Comparison of ENCODE assay signal across 8 cellular contexts in genomic region chr13:27533155-27533643, GRCh38.
DNase-seq lines count a peak whose midpoint lies in the region; ATAC-seq, FAIRE-seq and TF ChIP-seq lines count a peak whose summit lies in the region.

No MANE protein-coding gene starts in this region.

- H3K27me3 Mint-ChIP-seq in activated B cell treated with CpG ODN at 0.5 μM for 24 hours = no peaks in the 10 kb centered on the region
- no peaks in the 10 kb centered on the region for H3K27me3 Mint-ChIP-seq in central memory CD8-positive, alpha-beta T cell

- H3K4me1 Mint-ChIP-seq in activated B cell treated with CpG ODN at 0.5 μM for 24 hours = peaks cover 23% of the 10 kb centered on the region
- peaks cover 11% of the 10 kb centered on the region for H3K4me1 Mint-ChIP-seq in central memory CD8-positive, alpha-beta T cell

- H3K79me2 ChIP-seq in keratinocyte (ENCODE audit: control insufficient read depth, insufficient read depth, low read length) = no peaks in the 10 kb centered on the region

- no peaks in the 10 kb centered on the region for H4K20me1 ChIP-seq in keratinocyte (ENCODE audit: control insufficient read depth, extremely low read depth, insufficient read depth, low read length)

- no peak for FAIRE-seq in keratinocyte (lab: Jason Lieb, UNC)

- intact Hi-C loops in activated B cell treated with CpG ODN at 0.5 μM for 24 hours (cut with micrococcal nuclease) = loop anchor here (1.0 to 5.0 kb wide), 6 partner anchors 50 to 449 kb away; partner anchors contain the start of gene MTIF3
- intact Hi-C loops in spleen (cut with DNase I; ENCODE audit: low total_unique reads) = loop anchor here (10.0 kb wide), 2 partner anchors 192 to 292 kb away; no protein-coding TSS in a partner anchor

- H3K4me3 Mint-ChIP-seq in activated B cell treated with CpG ODN at 0.5 μM for 24 hours = peak overlapping the region; percentile 36
- peak overlapping the region; percentile 54 for H3K4me3 Mint-ChIP-seq in central memory CD8-positive, alpha-beta T cell

- no peaks in the 10 kb centered on the region for H3K9me1 ChIP-seq in keratinocyte (ENCODE audit: control insufficient read depth, extremely low read depth, insufficient read depth, low read length)

- POLR2A ChIA-PET in activated B cell treated with CpG ODN at 0.5 μM for 24 hours (lab: Charles Lee) = interaction anchor here (1.0 kb wide), 1 partner anchor 83 kb away, joined by 3 read pairs; no protein-coding TSS in a partner anchor

- H3K9me3 ChIP-seq in keratinocyte (ENCODE audit: control insufficient read depth, low read depth, low read length) (peaks cover 4% of the 10 kb centered on the region), spleen (peaks cover 0 to 5% (median 0%) of the 10 kb centered on the region in 8 donors)

- H3K9me3 Mint-ChIP-seq in activated B cell treated with CpG ODN at 0.5 μM for 24 hours = no peaks in the 10 kb centered on the region
- H3K9me3 Mint-ChIP-seq in central memory CD8-positive, alpha-beta T cell = no peaks in the 10 kb centered on the region

- no peak overlapping the region for H3K27ac Mint-ChIP-seq in activated B cell treated with CpG ODN at 0.5 μM for 24 hours
- no peak overlapping the region for H3K27ac Mint-ChIP-seq in central memory CD8-positive, alpha-beta T cell (ENCODE audit: low read depth)

- H3K36me3 ChIP-seq in keratinocyte (ENCODE audit: control insufficient read depth in 2 of 2, extremely low read depth in 1 of 2, insufficient read depth in 2 of 2, low read length in 2 of 2) (peaks cover 0 to 3% of the 10 kb centered on the region in 2 experiments), spleen (no peaks in the 10 kb centered on the region)

- CTCF ChIA-PET in activated B cell treated with CpG ODN at 0.5 μM for 24 hours (lab: Charles Lee) = interaction anchor here (0.6 to 5.1 kb wide), 11 partner anchors 9 to 294 kb away, joined by 3 to 33 read pairs (median 4); partner anchors contain the start of gene GTF3A

- H3K27ac ChIP-seq in keratinocyte (ENCODE audit: control insufficient read depth, insufficient read depth, low read length) = no peak overlapping the region
- H3K27ac ChIP-seq in spleen = no peak overlapping the region

- TF ChIP-seq POLR2A in spleen (IDR thresholded peaks at IDR 0.05) = no peak

- DNase-seq in ELR (ENCODE audit: low read depth) (peak; percentile 81), NCI-H146 (lab: John Stamatoyannopoulos, UW) (peak; percentile 79), activated B cell treated with CpG ODN at 0.5 μM for 24 hours (peak; percentile 39), keratinocyte (ENCODE audit: low read depth, low spot score) (no peak), spleen (peak; percentile 94)
- DNase-seq in central memory CD8-positive, alpha-beta T cell (ENCODE audit: low spot score in 2 of 2) = peak; percentile 15 to 39
- no peak for DNase-seq in NK-92 treated with Interleukin-12 subunit alpha and Interleukin-12 subunit beta, amount 100 ng/mL, for 24 hours (lab: John Stamatoyannopoulos, UW)

- ATAC-seq in activated B cell treated with CpG ODN at 0.5 μM for 24 hours (ENCODE audit: low read depth) (peak; percentile 72), GM18861 (IDR thresholded peaks at IDR 0.05; ENCODE audit: unreplicated experiment) (no peak)
- peak; percentile 71 for ATAC-seq in central memory CD8-positive, alpha-beta T cell (replicated peaks; ENCODE audit: extremely low read depth, poor library complexity, severe bottlenecking)

- no peak overlapping the region for H3K4me2 ChIP-seq in keratinocyte (ENCODE audit: control insufficient read depth, extremely low read depth, insufficient read depth, low read depth, low read length)

- TF ChIP-seq CTCF in activated B cell treated with CpG ODN at 0.5 μM for 24 hours (IDR thresholded peaks at IDR 0.05) = peak; percentile 53
- peak; percentile 86 to 97 (median 95) for TF ChIP-seq CTCF in keratinocyte (optimal IDR thresholded peaks at IDR 0.05 in 1 of 3, IDR thresholded peaks at IDR 0.05 in 1 of 3, conservative IDR thresholded peaks at IDR 0.05 in 1 of 3; ENCODE audit: extremely low read depth in 1 of 3, insufficient read depth in 2 of 3, low read length in 3 of 3)
- TF ChIP-seq CTCF in spleen (IDR thresholded peaks at IDR 0.05 in 8 of 11, conservative IDR thresholded peaks at IDR 0.05 in 3 of 11) = peak; percentile 58 to 91 (median 86)

- dilution Hi-C loops in keratinocyte (cut with MboI; ENCODE audit: extremely low pct_ligation_motif_present, low sequenced_read_pairs) = no loop called here

- H3K4me1 ChIP-seq in keratinocyte (ENCODE audit: control insufficient read depth, extremely low read depth, insufficient read depth, low read length) (no peaks in the 10 kb centered on the region), spleen (peaks cover 0 to 11% (median 8%) of the 10 kb centered on the region in 6 donors)

- no peaks in the 10 kb centered on the region for H3K27me3 ChIP-seq in keratinocyte (ENCODE audit: control insufficient read depth, extremely low read depth, insufficient read depth, low read length)
- H3K27me3 ChIP-seq in spleen (replicated peaks in 1 of 7) = peaks cover 0 to 8% (median 0%) of the 10 kb centered on the region in 7 donors

- H3K4me3 ChIP-seq in keratinocyte (ENCODE audit: control insufficient read depth in 2 of 3, extremely low read depth in 1 of 3, insufficient read depth in 2 of 3, low read depth in 1 of 3, low read length in 3 of 3) = no peak overlapping the region
- peak overlapping the region in 4 of 8 donors; percentile 3 to 43 (median 20) for H3K4me3 ChIP-seq in spleen

- H2AFZ ChIP-seq in keratinocyte (ENCODE audit: control insufficient read depth, low read length) = no peak overlapping the region

- WGBS in spleen, 5 donors = 0 to 12% (median 8%) methylated on average over 1 to 19 of the region's 19 CpGs

- H3K9ac ChIP-seq in keratinocyte (ENCODE audit: control insufficient read depth, extremely low read depth, insufficient read depth, low read length) = no peak overlapping the region

- no peaks in the 10 kb centered on the region for H3K36me3 Mint-ChIP-seq in activated B cell treated with CpG ODN at 0.5 μM for 24 hours (ENCODE audit: low read depth)
- no peaks in the 10 kb centered on the region for H3K36me3 Mint-ChIP-seq in central memory CD8-positive, alpha-beta T cell (ENCODE audit: insufficient read depth)

Comparison
In these comparisons a context has a peak if more than half of its experiments do, and no peak if none do; other contexts are left out.
1. DNase-seq: peak in ELR (single experiment), NCI-H146 (single experiment), activated B cell treated with CpG ODN at 0.5 μM for 24 hours (single experiment), central memory CD8-positive, alpha-beta T cell (2 of 2) and spleen (single experiment); none in keratinocyte (single experiment) and NK-92 treated with Interleukin-12 subunit alpha and Interleukin-12 subunit beta, amount 100 ng/mL, for 24 hours (single experiment).
2. Peak in every context shown above with its lines, with median percentiles within 50 percentile points of each other: CTCF ChIP-seq.